Comparison of ENCODE assay signal across 15 cellular contexts in the genomic region with DNA sequence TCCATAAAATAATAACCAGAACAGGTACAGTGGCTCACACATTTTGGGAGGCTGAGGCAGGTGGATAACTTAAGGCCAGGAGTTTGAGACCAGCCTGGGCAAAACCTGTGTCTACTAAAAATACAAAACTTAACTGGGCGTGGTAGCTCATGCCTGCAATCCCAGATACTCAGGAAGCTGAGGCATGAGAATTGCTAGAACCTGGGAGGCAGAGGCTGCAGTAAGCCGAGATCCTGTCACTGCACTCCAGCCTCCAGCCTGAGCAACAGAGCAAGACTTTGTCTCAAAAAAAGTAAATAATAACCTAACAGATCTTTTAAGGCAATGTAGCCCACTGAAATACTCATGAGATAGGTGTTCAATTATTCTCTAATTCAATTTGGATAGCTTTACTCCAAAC.
A peak's percentile ranks its signal among the peaks of the same experiment; 100 is the strongest.
DNase-seq lines count a peak whose midpoint lies in the region; ATAC-seq, FAIRE-seq and TF ChIP-seq lines count a peak whose summit lies in the region.
"Had no signal": no experiment of that assay in that cellular context is flagged by ENCODE, and none has a peak within 500 bp of the region (broad histone marks: within the 10 kb centered on the region; RNA-seq: fewer than 3 reads in every experiment).

No MANE protein-coding gene starts in this region.

- H3K27ac ChIP-seq in mammary epithelial cell (ENCODE audit: insufficient read depth, low read depth, low read length) (no peak overlapping the region), SU-DHL-6 (ENCODE audit: low read depth, low read length) (peak overlapping the region; percentile 99), dorsolateral prefrontal cortex (peak overlapping the region in 42 of 59 donors; percentile 3 to 93 (median 77)), HepG2 (ENCODE audit: extremely low read length, insufficient read depth, low read length) (no peak overlapping the region), tibial nerve (peak overlapping the region in 1 of 4 donors; percentile 44)
- H3K27ac ChIP-seq: 22Rv1, BLaER1 had no signal

- in situ Hi-C loops in mammary epithelial cell (cut with MboI; ENCODE audit: low sequenced_read_pairs in 2 of 2) (no loop called here), HepG2 (cut with HindIII; ENCODE audit: extremely low pct_ligation_motif_present, low pct_unique_long_range_greater_than_20kb) (no loop called here)

- CTCF ChIA-PET in mammary epithelial cell (lab: Charles Lee; ENCODE audit: low non-redundant PET) (no interaction called here), MCF 10A (lab: Yijun Ruan, JAX) (no interaction called here), HepG2 (lab: Yijun Ruan, JAX; ENCODE audit: low intra/inter-chr PET ratio, low total read pairs) (no interaction called here)

- no peak for ATAC-seq in HepG2
- ATAC-seq: GM12878 had no signal

- TF ChIP-seq EP300 in HepG2 (IDR thresholded peaks at IDR 0.05; ENCODE audit: low read depth in 2 of 2, low read length in 2 of 2) (no peak), HepG2 (CRISPR knock-in tag; IDR thresholded peaks at IDR 0.05; ENCODE audit: borderline replicate concordance) (no peak), tibial nerve (IDR thresholded peaks at IDR 0.05) (no peak)

- DNase-seq in mammary epithelial cell (no peak), MCF 10A (ENCODE audit: unreplicated experiment) (no peak), dorsolateral prefrontal cortex (no peak), HepG2 (ENCODE audit: low spot score) (no peak), NCI-H526 (lab: John Stamatoyannopoulos, UW) (no peak), tibial nerve (ENCODE audit: low spot score in 2 of 2) (no peak), NAMALWA (ENCODE audit: low spot score) (no peak)
- DNase-seq: AML-193, DMS 273 treated with DMSO at 0.1 percent for 48 hours had no signal

- TF ChIP-seq POLR2A in HepG2 (IDR thresholded peaks at IDR 0.05; ENCODE audit: insufficient read depth in 1 of 2, low read depth in 2 of 2, low read length in 2 of 2) (no peak), tibial nerve (IDR thresholded peaks at IDR 0.05) (no peak)

- dilution Hi-C loops in mammary epithelial cell (cut with HindIII; ENCODE audit: low sequenced_read_pairs): no loop called here

- TF ChIP-seq CTCF in mammary epithelial cell (conservative IDR thresholded peaks at IDR 0.05 in 1 of 2, IDR thresholded peaks at IDR 0.05 in 1 of 2; ENCODE audit: extremely low read depth in 1 of 2, insufficient read depth in 1 of 2, low read depth in 1 of 2, low read length in 2 of 2) (no peak), MCF 10A (IDR thresholded peaks at IDR 0.05; ENCODE audit: unreplicated experiment) (no peak), SU-DHL-6 (IDR thresholded peaks at IDR 0.05; ENCODE audit: insufficient read depth, low read length, poor library complexity, severe bottlenecking) (no peak), dorsolateral prefrontal cortex (IDR thresholded peaks at IDR 0.05 in 54 of 56, conservative IDR thresholded peaks at IDR 0.05 in 2 of 56; ENCODE audit: low read depth in 1 of 56, partially characterized antibody in 56 of 56) (no peak), HepG2 (CRISPR knock-in tag; IDR thresholded peaks at IDR 0.05) (no peak), tibial nerve (IDR thresholded peaks at IDR 0.05) (no peak)

- H3K9me3 Mint-ChIP-seq in MCF 10A (ENCODE audit: unreplicated experiment): peaks cover 10% of the 10 kb centered on the region

- TF ChIP-seq RAD21 in HepG2 (CRISPR knock-in tag; IDR thresholded peaks at IDR 0.05): no peak

- H3K27ac Mint-ChIP-seq in MCF 10A (ENCODE audit: low read depth, unreplicated experiment): no peak overlapping the region

- H3K36me3 Mint-ChIP-seq in MCF 10A (ENCODE audit: insufficient read depth, unreplicated experiment): peaks cover 9% of the 10 kb centered on the region

- intact Hi-C loops in mammary epithelial cell (cut with micrococcal nuclease) (no loop called here), MCF 10A (cut with micrococcal nuclease) (no loop called here), dorsolateral prefrontal cortex (cut with DNase I) (no loop called here), HepG2 (cut with micrococcal nuclease; ENCODE audit: unreplicated experiment) (no loop called here)

- H3K9ac ChIP-seq in mammary epithelial cell (ENCODE audit: insufficient read depth, low read length) (no peak overlapping the region), SU-DHL-6 (ENCODE audit: low read length) (peak overlapping the region; percentile 50), HepG2 (ENCODE audit: insufficient read depth, low read depth, low read length) (no peak overlapping the region)
- H3K9ac ChIP-seq: BLaER1 had no signal

- no peaks in the 10 kb centered on the region for H3K27me3 Mint-ChIP-seq in MCF 10A (ENCODE audit: insufficient read depth, unreplicated experiment)

- no peaks in the 10 kb centered on the region for H3K4me1 Mint-ChIP-seq in MCF 10A (ENCODE audit: insufficient read depth, unreplicated experiment)

- peak overlapping the region; percentile 12 for H3K4me2 ChIP-seq in mammary epithelial cell (ENCODE audit: insufficient read depth, low read depth, low read length)
- H3K4me2 ChIP-seq in SU-DHL-6 (ENCODE audit: low read depth, low read length, poor library complexity, severe bottlenecking): peak overlapping the region; percentile 80
- H3K4me2 ChIP-seq in HepG2 (ENCODE audit: low read depth, low read length): no peak overlapping the region
- H3K4me2 ChIP-seq: BLaER1 had no signal

- H2AFZ ChIP-seq in mammary epithelial cell (ENCODE audit: low read depth, low read length) (no peak overlapping the region), SU-DHL-6 (ENCODE audit: low read depth, low read length, severe bottlenecking) (no peak overlapping the region), HepG2 (ENCODE audit: low read length) (no peak overlapping the region)

- H3K9me2 ChIP-seq in SU-DHL-6 (replicated peaks; ENCODE audit: insufficient read depth, low read length): no peaks in the 10 kb centered on the region

- H3K4me3 Mint-ChIP-seq in MCF 10A (ENCODE audit: unreplicated experiment): no peak overlapping the region

- H3K79me2 ChIP-seq in mammary epithelial cell (ENCODE audit: insufficient read depth, low read length): peaks cover 31% of the 10 kb centered on the region
- peaks cover 39% of the 10 kb centered on the region for H3K79me2 ChIP-seq in SU-DHL-6 (ENCODE audit: insufficient read depth, low read length)
- H3K79me2 ChIP-seq in HepG2 (ENCODE audit: insufficient read depth, low read length): no peaks in the 10 kb centered on the region

- H3K4me3 ChIP-seq in mammary epithelial cell (replicated peaks in 1 of 3; ENCODE audit: insufficient read depth in 1 of 3, low read depth in 2 of 3, low read length in 3 of 3): no peak overlapping the region
- H3K4me3 ChIP-seq in SU-DHL-6 (ENCODE audit: insufficient read depth, low read length, poor library complexity, severe bottlenecking): peak overlapping the region; percentile 54
- H3K4me3 ChIP-seq in dorsolateral prefrontal cortex: no peak overlapping the region
- no peak overlapping the region for H3K4me3 ChIP-seq in HepG2 (replicated peaks in 1 of 3; ENCODE audit: insufficient read depth in 1 of 3, low read depth in 2 of 3, low read length in 3 of 3)
- no peak overlapping the region for H3K4me3 ChIP-seq in tibial nerve
- H3K4me3 ChIP-seq: BLaER1, GM12878, HAP-1 had no signal

- BruUV-seq in mammary epithelial cell (replicated peaks; lab: Mats Ljungman, UMichigan) (no TSS peak), MCF 10A (replicated peaks; lab: Mats Ljungman, UMichigan) (no TSS peak), HepG2 (replicated peaks; lab: Mats Ljungman, UMichigan) (no TSS peak)

- no peak for FAIRE-seq in HepG2 (lab: Jason Lieb, UNC)
- FAIRE-seq: GM12878, HTR-8/SVneo had no signal

- H3K27me3 ChIP-seq in mammary epithelial cell (ENCODE audit: insufficient read depth, low read length) (no peaks in the 10 kb centered on the region), SU-DHL-6 (ENCODE audit: low read length) (no peaks in the 10 kb centered on the region), dorsolateral prefrontal cortex (no peaks in the 10 kb centered on the region), HepG2 (ENCODE audit: control insufficient read depth in 1 of 2, insufficient read depth in 2 of 2, low read length in 2 of 2) (no peaks in the 10 kb centered on the region), tibial nerve (no peaks in the 10 kb centered on the region)
- H3K27me3 ChIP-seq: BLaER1 had no signal

- no peaks in the 10 kb centered on the region for H3K36me3 ChIP-seq in mammary epithelial cell (ENCODE audit: insufficient read depth, low read length)
- no peaks in the 10 kb centered on the region for H3K36me3 ChIP-seq in SU-DHL-6 (ENCODE audit: low read length)
- no peaks in the 10 kb centered on the region for H3K36me3 ChIP-seq in HepG2 (replicated peaks in 1 of 2; ENCODE audit: control insufficient read depth in 1 of 2, insufficient read depth in 2 of 2, low read length in 2 of 2)
- peaks cover 0 to 8% (median 0%) of the 10 kb centered on the region in 3 donors for H3K36me3 ChIP-seq in tibial nerve
- H3K36me3 ChIP-seq: HAP-1 had no signal

- H4K20me1 ChIP-seq in mammary epithelial cell (ENCODE audit: insufficient read depth, low read length) (no peaks in the 10 kb centered on the region), SU-DHL-6 (ENCODE audit: low read depth, low read length) (no peaks in the 10 kb centered on the region), HepG2 (ENCODE audit: insufficient read depth, low read length) (no peaks in the 10 kb centered on the region)
- H4K20me1 ChIP-seq: BLaER1 had no signal

- H3K4me1 ChIP-seq in mammary epithelial cell (ENCODE audit: insufficient read depth, low read length): no peaks in the 10 kb centered on the region
- no peaks in the 10 kb centered on the region for H3K4me1 ChIP-seq in HepG2 (ENCODE audit: insufficient read depth, low read length)
- peaks cover 0 to 44% (median 16%) of the 10 kb centered on the region in 4 donors for H3K4me1 ChIP-seq in tibial nerve
- H3K4me1 ChIP-seq: HAP-1 had no signal

- 93% methylated on average over 2 of the region's 2 CpGs for WGBS in mammary epithelial cell (ENCODE audit: low coverage, missing lambda C conversion rate)
- WGBS in HepG2 (ENCODE audit: low lambda C conversion rate): 93% methylated on average over 2 of the region's 2 CpGs
- 84 to 90% methylated on average over 2 of the region's 2 CpGs for WGBS in tibial nerve, 2 donors

- H3F3A ChIP-seq in SU-DHL-6 (ENCODE audit: insufficient read depth): peaks cover 38% of the 10 kb centered on the region

- H3K9me3 ChIP-seq in mammary epithelial cell (replicated peaks; ENCODE audit: insufficient read depth, low read length) (peaks cover 2% of the 10 kb centered on the region), SU-DHL-6 (ENCODE audit: insufficient read depth, low read length) (no peaks in the 10 kb centered on the region), HepG2 (ENCODE audit: low read length) (no peaks in the 10 kb centered on the region), tibial nerve (no peaks in the 10 kb centered on the region)
- H3K9me3 ChIP-seq: HAP-1 had no signal

- POLR2A ChIA-PET in MCF 10A (lab: Yijun Ruan, JAX) (interaction anchor here (0.6 to 1.2 kb wide), 6 partner anchors 23 to 577 kb away, joined by 3 to 4 read pairs (median 3); no protein-coding TSS in a partner anchor), HepG2 (lab: Yijun Ruan, JAX) (no interaction called here)

TF ChIP-seq in HepG2, 621 proteins besides CTCF, POLR2A, EP300 and RAD21 (continues in another document):
- TF ChIP-seq KDM5B (CRISPR knock-in tag; IDR thresholded peaks at IDR 0.05; ENCODE audit: borderline replicate concordance) (no peak), NFATC3 (CRISPR knock-in tag; IDR thresholded peaks at IDR 0.05) (no peak)

Comparison
In these comparisons a context has a peak if more than half of its experiments do, and no peak if none do; other contexts are left out.
1. H3K27ac ChIP-seq: peak in SU-DHL-6 (single experiment) and dorsolateral prefrontal cortex (42 of 59); none in mammary epithelial cell (single experiment) and HepG2 (single experiment).